1 cellular context compared by ENCODE assay signal in genomic region chr9:125190371-125190801, GRCh38.
TF ChIP-seq lines count a peak whose summit lies in the region.

No MANE protein-coding gene starts in this region.

TF ChIP-seq in HCT116, 20 proteins besides CTCF, POLR2A, EP300 and RAD21 (continued from another document):
- no peak for TF ChIP-seq REST (IDR thresholded peaks at IDR 0.05; ENCODE audit: low read depth)
- TF ChIP-seq ZNF274 (IDR thresholded peaks at IDR 0.05; ENCODE audit: low read depth, low read length), result no peak
- TF ChIP-seq SRF (IDR thresholded peaks at IDR 0.05; ENCODE audit: low read depth), result no peak
- no peak for TF ChIP-seq MAX (IDR thresholded peaks at IDR 0.05)
- TF ChIP-seq YY1 (IDR thresholded peaks at IDR 0.05; ENCODE audit: extremely low read depth, insufficient replicate concordance, low read depth, low read length), result no peak
